In the genomic region with DNA sequence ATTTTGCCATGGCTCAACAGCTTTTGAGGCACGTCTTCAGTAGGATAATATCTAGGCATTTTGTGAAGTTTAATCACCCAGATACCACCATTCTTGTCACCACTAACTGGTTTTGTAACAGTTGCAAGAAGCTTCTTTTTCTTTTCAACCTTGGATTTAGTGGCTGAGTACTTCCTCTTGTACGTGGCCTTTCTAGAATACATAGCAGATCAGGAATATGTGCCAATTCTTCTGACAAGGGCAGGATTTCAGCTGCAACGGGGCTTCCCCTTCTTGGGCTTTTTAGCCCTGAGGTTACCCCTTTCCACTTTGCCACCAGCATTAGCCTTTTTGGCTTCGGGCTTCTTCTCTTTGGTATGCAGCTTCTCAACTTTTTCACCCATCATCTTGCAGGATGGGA, we compare ENCODE assay signal across 26 cellular contexts.
"Had no signal": no experiment of that assay in that cellular context is flagged by ENCODE, and none has a peak within 500 bp of the region (broad histone marks: within the 10 kb centered on the region; RNA-seq: fewer than 3 reads in every experiment).

No MANE protein-coding gene starts in this region.

- H3K4me1 Mint-ChIP-seq: activated CD4-positive, alpha-beta memory T cell treated with anti-CD3 and anti-CD28 coated beads, Interleukin-2, amount 10 ng/mL, durations not matched to agents 7 days and 5 days; activated CD4-positive, alpha-beta T cell treated with anti-CD3 and anti-CD28 coated beads for 36 hours; activated T-helper 17 cell treated with anti-CD3 and anti-CD28 coated beads, Interleukin-2, amount 50 U/mL, for 72 hours; brain had no signal

- DNase-seq: activated CD4-positive, alpha-beta memory T cell treated with anti-CD3 and anti-CD28 coated beads, Interleukin-2, amount 10 ng/mL, durations not matched to agents 7 days and 5 days; activated CD4-positive, alpha-beta T cell treated with anti-CD3 and anti-CD28 coated beads for 36 hours; activated CD4-positive, alpha-beta T cell treated with anti-CD3 and anti-CD28 coated beads, Interleukin-2, amount 50 U/mL, for 1 hour; activated gamma-delta T cell; activated naive CD4-positive, alpha-beta T cell treated with anti-CD3 and anti-CD28 coated beads for 36 hours; activated T-cell treated with anti-CD3 and anti-CD28 coated beads for 4 hours; activated T-cell treated with anti-CD3 and anti-CD28 coated beads, Interleukin-2, amount 50 U/mL, for 48 hours; amygdala; KG1; NCI-H1092; NCI-H1417; NCI-H1694; NCI-H2029; NCI-H510A treated with DMSO at 0.1 percent for 48 hours; NCI-H69; NK-92 treated with Interleukin-12 subunit alpha and Interleukin-12 subunit beta, amount 100 ng/mL, for 24 hours; OCI-M1; RPMI8226; T-helper 1 cell; WERI-Rb-1 had no signal

- H3K4me3 Mint-ChIP-seq: activated CD4-positive, alpha-beta memory T cell treated with anti-CD3 and anti-CD28 coated beads, Interleukin-2, amount 10 ng/mL, durations not matched to agents 7 days and 5 days; activated CD4-positive, alpha-beta T cell treated with anti-CD3 and anti-CD28 coated beads for 36 hours; activated naive CD4-positive, alpha-beta T cell treated with anti-CD3 and anti-CD28 coated beads for 36 hours; activated naive CD8-positive, alpha-beta T cell; activated T-helper 17 cell treated with anti-CD3 and anti-CD28 coated beads, Interleukin-2, amount 50 U/mL, for 72 hours; brain had no signal

- ATAC-seq: activated CD4-positive, alpha-beta T cell treated with anti-CD3 and anti-CD28 coated beads for 36 hours; activated T-helper 17 cell treated with anti-CD3 and anti-CD28 coated beads, Interleukin-2, amount 50 U/mL, for 72 hours; Panc1; Right ventricle myocardium inferior; SK-N-SH treated with all-trans-retinoic acid at 6 μM for 48 hours had no signal

- H3K27me3 Mint-ChIP-seq: activated CD4-positive, alpha-beta memory T cell treated with anti-CD3 and anti-CD28 coated beads, Interleukin-2, amount 10 ng/mL, durations not matched to agents 7 days and 5 days; activated CD4-positive, alpha-beta T cell treated with anti-CD3 and anti-CD28 coated beads for 36 hours; activated naive CD8-positive, alpha-beta T cell; activated T-helper 17 cell treated with anti-CD3 and anti-CD28 coated beads, Interleukin-2, amount 50 U/mL, for 72 hours; brain had no signal

- H3K36me3 Mint-ChIP-seq: brain had no signal

- H3K9me3 Mint-ChIP-seq: activated CD4-positive, alpha-beta memory T cell treated with anti-CD3 and anti-CD28 coated beads, Interleukin-2, amount 10 ng/mL, durations not matched to agents 7 days and 5 days; activated naive CD4-positive, alpha-beta T cell treated with anti-CD3 and anti-CD28 coated beads for 36 hours; activated T-helper 17 cell treated with anti-CD3 and anti-CD28 coated beads, Interleukin-2, amount 50 U/mL, for 72 hours; brain had no signal

- H3K27ac Mint-ChIP-seq: activated CD4-positive, alpha-beta memory T cell treated with anti-CD3 and anti-CD28 coated beads, Interleukin-2, amount 10 ng/mL, durations not matched to agents 7 days and 5 days; activated CD4-positive, alpha-beta T cell treated with anti-CD3 and anti-CD28 coated beads for 36 hours; activated naive CD4-positive, alpha-beta T cell treated with anti-CD3 and anti-CD28 coated beads for 36 hours; activated naive CD8-positive, alpha-beta T cell; activated T-helper 17 cell treated with anti-CD3 and anti-CD28 coated beads, Interleukin-2, amount 50 U/mL, for 72 hours; brain had no signal
